Comparison of ENCODE assay signal across 10 cellular contexts in genomic region chr6:16494781-16495180, GRCh38.
DNase-seq lines count a peak whose midpoint lies in the region; ATAC-seq and TF ChIP-seq lines count a peak whose summit lies in the region.
"Had no signal": no experiment of that assay in that cellular context is flagged by ENCODE, and none has a peak within 500 bp of the region (broad histone marks: within the 10 kb centered on the region; RNA-seq: fewer than 3 reads in every experiment).

No MANE protein-coding gene starts in this region.

- H3K9me3 Mint-ChIP-seq in activated naive CD8-positive, alpha-beta T cell (ENCODE audit: low read depth) = peaks cover 3% of the 10 kb centered on the region
- H3K9me3 Mint-ChIP-seq in activated naive CD8-positive, alpha-beta T cell treated with anti-CD3 and anti-CD28 coated beads for 36 hours = peaks cover 5% of the 10 kb centered on the region

- no peak for TF ChIP-seq POLR2A in thyroid gland (IDR thresholded peaks at IDR 0.05)

- in situ Hi-C loops in ACHN (cut with HindIII; ENCODE audit: low pct_ligation_motif_present, low pct_unique_long_range_greater_than_20kb, low sequenced_read_pairs) = no loop called here

- H3K4me1 Mint-ChIP-seq in activated naive CD8-positive, alpha-beta T cell (ENCODE audit: low read depth) = peaks cover 49% of the 10 kb centered on the region
- H3K4me1 Mint-ChIP-seq in activated naive CD8-positive, alpha-beta T cell treated with anti-CD3 and anti-CD28 coated beads for 36 hours = peaks cover 51% of the 10 kb centered on the region

- peak; percentile 66 for ATAC-seq in HG03039 (IDR thresholded peaks at IDR 0.05; ENCODE audit: unreplicated experiment)
- ATAC-seq: Panc1 had no signal

- peaks cover 0 to 16% of the 10 kb centered on the region in 2 donors for H3K4me1 ChIP-seq in thyroid gland

- H3K36me3 ChIP-seq in thyroid gland = no peaks in the 10 kb centered on the region
- H3K36me3 ChIP-seq: BLaER1 had no signal

- WGBS in thyroid gland, 2 donors = 35 to 54% methylated on average over 3 of the region's 3 CpGs

- TF ChIP-seq CTCF in thyroid gland (IDR thresholded peaks at IDR 0.05) = no peak

- no peak overlapping the region for H3K4me3 Mint-ChIP-seq in activated naive CD8-positive, alpha-beta T cell
- H3K4me3 Mint-ChIP-seq in activated naive CD8-positive, alpha-beta T cell treated with anti-CD3 and anti-CD28 coated beads for 36 hours = no peak overlapping the region

- no peaks in the 10 kb centered on the region for H3K9me3 ChIP-seq in thyroid gland

- DNase-seq in activated naive CD8-positive, alpha-beta T cell treated with anti-CD3 and anti-CD28 coated beads for 36 hours = no peak
- DNase-seq in SIG-M5 treated with dmso at 0.1 percent for 504 hours (lab: John Stamatoyannopoulos, UW; ENCODE audit: unreplicated experiment) = peak; percentile 20
- DNase-seq in thyroid gland = peak; percentile 48 to 51
- DNase-seq in T1000 (lab: John Stamatoyannopoulos, UW) = no peak
- no peak for DNase-seq in ACHN
- DNase-seq in activated gamma-delta T cell treated with Interleukin-2 at 50 U/mL for 16 hours = no peak

- no peaks in the 10 kb centered on the region for H3K27me3 ChIP-seq in thyroid gland
- H3K27me3 ChIP-seq: BLaER1 had no signal

- peaks cover 11% of the 10 kb centered on the region for H3K36me3 Mint-ChIP-seq in activated naive CD8-positive, alpha-beta T cell
- peaks cover 17% of the 10 kb centered on the region for H3K36me3 Mint-ChIP-seq in activated naive CD8-positive, alpha-beta T cell treated with anti-CD3 and anti-CD28 coated beads for 36 hours

- intact Hi-C loops in thyroid gland (cut with DNase I) = no loop called here

- no peaks in the 10 kb centered on the region for H3K27me3 Mint-ChIP-seq in activated naive CD8-positive, alpha-beta T cell
- H3K27me3 Mint-ChIP-seq in activated naive CD8-positive, alpha-beta T cell treated with anti-CD3 and anti-CD28 coated beads for 36 hours = no peaks in the 10 kb centered on the region

- no peak overlapping the region for H3K4me3 ChIP-seq in thyroid gland (replicated peaks in 1 of 3)
- H3K4me3 ChIP-seq: BLaER1 had no signal

- peak overlapping the region in 1 of 3 donors; percentile 1 for H3K27ac ChIP-seq in thyroid gland
- H3K27ac ChIP-seq: BLaER1 had no signal

- H3K27ac Mint-ChIP-seq in activated naive CD8-positive, alpha-beta T cell = peak overlapping the region; percentile 59
- H3K27ac Mint-ChIP-seq in activated naive CD8-positive, alpha-beta T cell treated with anti-CD3 and anti-CD28 coated beads for 36 hours = no peak overlapping the region

Comparison
In these comparisons a context has a peak if more than half of its experiments do, and no peak if none do; other contexts are left out.
1. DNase-seq: peak in SIG-M5 treated with dmso at 0.1 percent for 504 hours (single experiment) and thyroid gland (2 of 2); none in activated naive CD8-positive, alpha-beta T cell treated with anti-CD3 and anti-CD28 coated beads for 36 hours (single experiment), T1000 (single experiment), ACHN (single experiment) and activated gamma-delta T cell treated with Interleukin-2 at 50 U/mL for 16 hours (single experiment).